ENCODE assay signal across 9 cellular contexts in the genomic region with DNA sequence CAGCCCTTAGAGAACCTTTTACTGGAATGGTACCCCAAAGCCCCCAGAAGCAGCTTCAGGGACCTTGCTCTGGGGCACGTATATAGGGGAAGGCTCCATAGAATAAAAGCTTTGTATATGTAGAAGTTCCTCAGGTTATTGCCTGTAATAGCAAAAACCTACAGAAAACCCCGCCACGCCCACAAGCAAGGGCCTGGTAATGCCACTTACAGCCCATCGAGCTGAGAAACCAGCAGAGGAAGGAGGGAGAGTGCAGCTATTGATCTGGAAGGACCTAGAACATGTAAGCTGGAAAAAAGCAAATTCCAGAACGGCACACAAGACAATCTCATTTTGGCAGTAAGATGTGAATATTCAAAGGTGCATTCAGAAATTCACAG. TPM values are rescaled to one million over a fixed set of nuclear protein-coding genes. Genes with fewer than 3 reads are reported as not detected.
DNase-seq lines count a peak whose midpoint lies in the region; ATAC-seq and TF ChIP-seq lines count a peak whose summit lies in the region.
"Had no signal": no experiment of that assay in that cellular context is flagged by ENCODE, and none has a peak within 500 bp of the region (broad histone marks: within the 10 kb centered on the region; RNA-seq: fewer than 3 reads in every experiment).

No MANE protein-coding gene starts in this region.

- H3K79me2 ChIP-seq in SK-N-SH (ENCODE audit: insufficient read depth), result no peaks in the 10 kb centered on the region

- DNase-seq in SK-N-SH, result no peak
- DNase-seq in caudate nucleus (lab: John Stamatoyannopoulos, UW), result no peak
- no peak for DNase-seq in upper lobe of right lung
- DNase-seq in COLO668 (lab: John Stamatoyannopoulos, UW; ENCODE audit: unreplicated experiment), result no peak
- DNase-seq in NCI-H1436 treated with DMSO at 0.1 percent for 48 hours (lab: John Stamatoyannopoulos, UW), result no peak
- DNase-seq in stimulated activated effector memory CD8-positive, alpha-beta T cell treated with anti-CD3 and anti-CD28 coated beads, Interleukin-12 subunit alpha, Interleukin-12 subunit beta, amount 100 ng/mL, for 72 hours (ENCODE audit: low spot score in 2 of 2), result no peak

- H2AFZ ChIP-seq in SK-N-SH (ENCODE audit: low read depth), result no peak overlapping the region

- H3K36me3 ChIP-seq in SK-N-SH (replicated peaks in 1 of 2; ENCODE audit: control insufficient read depth in 1 of 2, insufficient read depth in 2 of 2, low read length in 1 of 2), result peaks cover 0 to 9% of the 10 kb centered on the region in 2 experiments
- H3K36me3 ChIP-seq in muscle layer of colon (ENCODE audit: insufficient read depth, low read length), result peaks cover 44% of the 10 kb centered on the region
- peaks cover 21% of the 10 kb centered on the region for H3K36me3 ChIP-seq in upper lobe of right lung

- 90% methylated on average over 5 of the region's 5 CpGs for WGBS in SK-N-SH (ENCODE audit: low lambda C conversion rate)

- H3K4me1 ChIP-seq in SK-N-SH (ENCODE audit: control insufficient read depth in 1 of 2, insufficient read depth in 2 of 2, low read depth in 1 of 2, low read length in 1 of 2), result peaks cover 16 to 20% of the 10 kb centered on the region in 2 experiments
- peaks cover 82% of the 10 kb centered on the region for H3K4me1 ChIP-seq in muscle layer of colon (ENCODE audit: insufficient read depth, low read length)
- H3K4me1 ChIP-seq in upper lobe of right lung, result peaks cover 24% of the 10 kb centered on the region

- H3K4me3 Mint-ChIP-seq in stimulated activated effector memory CD8-positive, alpha-beta T cell treated with anti-CD3 and anti-CD28 coated beads, Interleukin-12 subunit alpha, Interleukin-12 subunit beta, amount 100 ng/mL, for 72 hours, result no peak overlapping the region
- H3K4me3 Mint-ChIP-seq: nephron progenitor cell had no signal

- no peak for ATAC-seq in SK-N-SH treated with all-trans-retinoic acid at 6 μM for 48 hours
- no peak for ATAC-seq in upper lobe of right lung
- ATAC-seq in stimulated activated effector memory CD8-positive, alpha-beta T cell treated with anti-CD3 and anti-CD28 coated beads, Interleukin-12 subunit alpha, Interleukin-12 subunit beta, amount 100 ng/mL, for 72 hours, result no peak

- H4K20me1 ChIP-seq in SK-N-SH (ENCODE audit: insufficient read depth), result no peaks in the 10 kb centered on the region

- H3K27me3 ChIP-seq in SK-N-SH (ENCODE audit: insufficient read depth) (no peaks in the 10 kb centered on the region), muscle layer of colon (ENCODE audit: control insufficient read depth in 1 of 2, insufficient read depth in 2 of 2, low read length in 2 of 2) (no peaks in the 10 kb centered on the region), upper lobe of right lung (no peaks in the 10 kb centered on the region)

- no peak for TF ChIP-seq EP300 in SK-N-SH (IDR thresholded peaks at IDR 0.05; ENCODE audit: borderline replicate concordance in 1 of 2, low read depth in 1 of 2, low read length in 1 of 2)

- TF ChIP-seq CTCF in SK-N-SH (IDR thresholded peaks at IDR 0.05) (no peak), upper lobe of right lung (IDR thresholded peaks at IDR 0.05) (no peak)

- no peak for TF ChIP-seq RAD21 in SK-N-SH (IDR thresholded peaks at IDR 0.05; ENCODE audit: low read length)

- H3K9me2 ChIP-seq in SK-N-SH, result no peaks in the 10 kb centered on the region

- peaks cover 10% of the 10 kb centered on the region for H3K4me1 Mint-ChIP-seq in stimulated activated effector memory CD8-positive, alpha-beta T cell treated with anti-CD3 and anti-CD28 coated beads, Interleukin-12 subunit alpha, Interleukin-12 subunit beta, amount 100 ng/mL, for 72 hours

- H3K36me3 Mint-ChIP-seq in stimulated activated effector memory CD8-positive, alpha-beta T cell treated with anti-CD3 and anti-CD28 coated beads, Interleukin-12 subunit alpha, Interleukin-12 subunit beta, amount 100 ng/mL, for 72 hours, result peaks cover 10% of the 10 kb centered on the region

- H3K27ac Mint-ChIP-seq in stimulated activated effector memory CD8-positive, alpha-beta T cell treated with anti-CD3 and anti-CD28 coated beads, Interleukin-12 subunit alpha, Interleukin-12 subunit beta, amount 100 ng/mL, for 72 hours, result no peak overlapping the region

- H3K4me3 ChIP-seq in SK-N-SH (ENCODE audit: low read depth in 2 of 2, low read length in 1 of 2) (no peak overlapping the region), muscle layer of colon (ENCODE audit: low read depth in 1 of 2, low read length in 2 of 2) (peak overlapping the region in 1 of 2 donors; percentile 19), upper lobe of right lung (no peak overlapping the region)

- POLR2A ChIA-PET in SK-N-SH (lab: Yijun Ruan, JAX), result interaction anchor here (4.8 kb wide), 1 partner anchor 187 kb away, joined by 90 read pairs; the partner anchor contains the start of gene RHOB

- intact Hi-C loops in upper lobe of right lung (cut with DNase I), result loop anchor here (10.0 kb wide), 1 partner anchor 190 kb away; the partner anchor contains the start of gene RHOB

- H3K9me3 Mint-ChIP-seq in stimulated activated effector memory CD8-positive, alpha-beta T cell treated with anti-CD3 and anti-CD28 coated beads, Interleukin-12 subunit alpha, Interleukin-12 subunit beta, amount 100 ng/mL, for 72 hours, result no peaks in the 10 kb centered on the region
- H3K9me3 Mint-ChIP-seq: nephron progenitor cell had no signal

- H3K9ac ChIP-seq in SK-N-SH (peak overlapping the region; percentile 39; the same call in 1 of the 2 replicates), muscle layer of colon (ENCODE audit: low read length) (peak overlapping the region; percentile 49)

- peak overlapping the region; percentile 56 for H3K4me2 ChIP-seq in SK-N-SH

- no peaks in the 10 kb centered on the region for H3F3A ChIP-seq in SK-N-SH (replicated peaks; ENCODE audit: insufficient read depth)

- H3K27ac ChIP-seq in SK-N-SH (ENCODE audit: low read depth in 2 of 2, low read length in 1 of 2) (peak overlapping the region; percentile 16 to 72; a peak in 3 of 4 replicates), caudate nucleus (ENCODE audit: low read depth, low read length) (peak overlapping the region; percentile 88), muscle layer of colon (ENCODE audit: low read depth, low read length) (peak overlapping the region; percentile 93), upper lobe of right lung (peak overlapping the region; percentile 70)

- CTCF ChIA-PET in SK-N-SH (lab: Yijun Ruan, JAX), result interaction anchor here (0.7 to 10.9 kb wide), 41 partner anchors 10 to 337 kb away, joined by 3 to 178 read pairs (median 5); partner anchors contain the start of genes HS1BP3 and RHOB

- H3K9me3 ChIP-seq in SK-N-SH, result no peaks in the 10 kb centered on the region
- H3K9me3 ChIP-seq in muscle layer of colon (ENCODE audit: low read length), result no peaks in the 10 kb centered on the region
- no peaks in the 10 kb centered on the region for H3K9me3 ChIP-seq in upper lobe of right lung

TF ChIP-seq in SK-N-SH treated with all-trans-retinoic acid at 6 μM for 48 hours, 23 proteins besides CTCF, POLR2A, EP300 and RAD21 (continues in another document):
- TF ChIP-seq ZFP30 (CRISPR knock-in tag; IDR thresholded peaks at IDR 0.05) (no peak), PATZ1 (CRISPR knock-in tag; IDR thresholded peaks at IDR 0.05; ENCODE audit: borderline replicate concordance) (no peak), ARNTL (CRISPR knock-in tag; IDR thresholded peaks at IDR 0.05; ENCODE audit: borderline replicate concordance, low read depth) (no peak), CSDC2 (CRISPR knock-in tag; IDR thresholded peaks at IDR 0.05) (no peak), POU6F1 (CRISPR knock-in tag; IDR thresholded peaks at IDR 0.05; ENCODE audit: borderline replicate concordance, low read depth) (no peak)

RNA-seq across cellular contexts. Expression of gene HS1BP3, which starts 15.8 kb away (rescaled TPM):
- polyA plus RNA-seq in SK-N-SH (2012; rRNA removed), result 18.7 and 20.1 TPM in 2 replicates
- 9.8 and 14.2 TPM in 2 replicates for polyA plus RNA-seq in SK-N-SH (2012; cell fraction: cytosol; rRNA removed)
- 47.9 and 49.4 TPM in 2 replicates for polyA plus RNA-seq in SK-N-SH (2012; cell fraction: nucleus; rRNA removed)
- total RNA-seq in upper lobe of right lung, result 35.8 TPM

RNA-seq across cellular contexts. Expression of gene GDF7, which starts 31.9 kb away (rescaled TPM):
- 0.02 and 0.03 TPM in 2 replicates for polyA plus RNA-seq in SK-N-SH (2012; rRNA removed)
- 0.04 TPM in 2 replicates for polyA plus RNA-seq in SK-N-SH (2012; cell fraction: cytosol; rRNA removed)
- 0.19 TPM in 2 replicates for polyA plus RNA-seq in SK-N-SH (2012; cell fraction: nucleus; rRNA removed)
- 0.72 TPM for total RNA-seq in upper lobe of right lung
